ENCODE assay signal across 26 cellular contexts in genomic region chr7:30514177-30514576, GRCh38.
"Had no signal": no experiment of that assay in that cellular context is flagged by ENCODE, and none has a peak within 500 bp of the region (broad histone marks: within the 10 kb centered on the region; RNA-seq: fewer than 3 reads in every experiment).

No MANE protein-coding gene starts in this region.

- H3K27ac Mint-ChIP-seq: activated CD4-positive, alpha-beta memory T cell treated with anti-CD3 and anti-CD28 coated beads, Interleukin-2, amount 10 ng/mL, durations not matched to agents 7 days and 5 days; activated CD4-positive, alpha-beta T cell treated with anti-CD3 and anti-CD28 coated beads, Interleukin-2, amount 10 ng/mL, durations not matched to agents 7 days and 5 days; activated naive CD8-positive, alpha-beta T cell; activated T-cell treated with anti-CD3 and anti-CD28 coated beads, Interleukin-2, amount 50 U/mL, for 24 hours; activated T-cell treated with anti-CD3 and anti-CD28 coated beads, Interleukin-2, amount 50 U/mL, for 72 hours; WTC11 had no signal

- H3K27me3 ChIP-seq: brain microvascular endothelial cell had no signal

- H3K27ac ChIP-seq: brain microvascular endothelial cell had no signal

- H3K36me3 ChIP-seq: brain microvascular endothelial cell had no signal

- H3K27me3 Mint-ChIP-seq: activated CD4-positive, alpha-beta memory T cell treated with anti-CD3 and anti-CD28 coated beads, Interleukin-2, amount 10 ng/mL, durations not matched to agents 7 days and 5 days; activated CD4-positive, alpha-beta T cell treated with anti-CD3 and anti-CD28 coated beads, Interleukin-2, amount 10 ng/mL, durations not matched to agents 7 days and 5 days; activated naive CD8-positive, alpha-beta T cell; activated T-cell treated with anti-CD3 and anti-CD28 coated beads, Interleukin-2, amount 50 U/mL, for 24 hours had no signal

- H3K36me3 Mint-ChIP-seq: activated naive CD8-positive, alpha-beta T cell; WTC11 had no signal

- H3K9me3 Mint-ChIP-seq: activated CD4-positive, alpha-beta memory T cell treated with anti-CD3 and anti-CD28 coated beads, Interleukin-2, amount 10 ng/mL, durations not matched to agents 7 days and 5 days; activated CD4-positive, alpha-beta T cell treated with anti-CD3 and anti-CD28 coated beads, Interleukin-2, amount 10 ng/mL, durations not matched to agents 7 days and 5 days; activated T-cell treated with anti-CD3 and anti-CD28 coated beads, Interleukin-2, amount 50 U/mL, for 24 hours; WTC11 had no signal

- ATAC-seq: esophagus mucosa, WTC11 had no signal

- DNase-seq: activated CD4-positive, alpha-beta memory T cell treated with anti-CD3 and anti-CD28 coated beads, Interleukin-2, amount 10 ng/mL, durations not matched to agents 7 days and 5 days; activated CD4-positive, alpha-beta T cell treated with anti-CD3 and anti-CD28 coated beads for 1 hour; activated CD4-positive, alpha-beta T cell treated with anti-CD3 and anti-CD28 coated beads for 4 hours; activated CD4-positive, alpha-beta T cell treated with anti-CD3 and anti-CD28 coated beads, Interleukin-2, amount 10 ng/mL, durations not matched to agents 7 days and 5 days; activated CD4-positive, alpha-beta T cell treated with anti-CD3 and anti-CD28 coated beads, Interleukin-2, amount 50 U/mL, for 4 hours; activated CD8-positive, alpha-beta memory T cell treated with anti-CD3 and anti-CD28 coated beads, Interleukin-2, amount 50 U/mL, for 48 hours; activated effector memory CD4-positive, alpha-beta T cell treated with Interleukin-2 at 50 U/mL for 16 hours; activated gamma-delta T cell treated with Interleukin-2 at 50 U/mL for 16 hours; activated naive CD4-positive, alpha-beta T cell treated with anti-CD3 and anti-CD28 coated beads, Interleukin-2, amount 50 U/mL, for 16 hours; activated naive CD4-positive, alpha-beta T cell treated with Interleukin-2 at 50 U/mL for 16 hours; activated T-cell treated with anti-CD3 and anti-CD28 coated beads for 4 hours; activated T-cell treated with anti-CD3 and anti-CD28 coated beads, Interleukin-2, amount 50 U/mL, for 24 hours; activated T-cell treated with anti-CD3 and anti-CD28 coated beads, Interleukin-2, amount 50 U/mL, for 72 hours; amniotic stem cell; anterior cingulate cortex; brain microvascular endothelial cell; caudate nucleus; cortex of kidney; dermis blood vessel endothelial cell; effector CD8-positive, alpha-beta T cell; foreskin fibroblast; head of caudate nucleus; T-helper 2 cell had no signal

- H3K4me3 Mint-ChIP-seq: activated CD4-positive, alpha-beta memory T cell treated with anti-CD3 and anti-CD28 coated beads, Interleukin-2, amount 10 ng/mL, durations not matched to agents 7 days and 5 days; activated CD4-positive, alpha-beta T cell treated with anti-CD3 and anti-CD28 coated beads, Interleukin-2, amount 10 ng/mL, durations not matched to agents 7 days and 5 days; activated naive CD8-positive, alpha-beta T cell; activated T-cell treated with anti-CD3 and anti-CD28 coated beads, Interleukin-2, amount 50 U/mL, for 24 hours; activated T-cell treated with anti-CD3 and anti-CD28 coated beads, Interleukin-2, amount 50 U/mL, for 72 hours; WTC11 had no signal
